1 cellular context compared by ENCODE assay signal in the genomic region with DNA sequence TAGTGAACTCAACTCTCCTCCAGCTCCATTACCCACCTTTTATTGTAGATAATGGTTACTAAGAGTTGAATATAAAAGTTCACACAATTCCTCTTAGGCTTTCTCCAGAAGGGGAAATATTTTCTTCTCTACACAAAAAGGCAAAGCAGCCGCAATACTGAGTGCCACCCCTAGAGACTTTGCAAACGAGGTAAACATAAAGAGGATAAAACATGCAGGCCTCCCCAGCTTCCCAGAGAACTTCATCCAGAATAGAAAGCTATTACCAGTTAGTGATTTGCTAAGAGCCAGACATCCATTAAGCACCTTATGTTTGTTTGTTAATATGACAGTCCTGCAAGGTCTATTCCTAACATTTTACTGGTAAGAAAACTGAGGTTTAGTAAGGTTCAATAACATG.
TF ChIP-seq lines count a peak whose summit lies in the region.

No MANE protein-coding gene starts in this region.

TF ChIP-seq in GM23338, 12 proteins besides CTCF, POLR2A, EP300 and RAD21 (continued from another document):
- TF ChIP-seq, protein P1, sequence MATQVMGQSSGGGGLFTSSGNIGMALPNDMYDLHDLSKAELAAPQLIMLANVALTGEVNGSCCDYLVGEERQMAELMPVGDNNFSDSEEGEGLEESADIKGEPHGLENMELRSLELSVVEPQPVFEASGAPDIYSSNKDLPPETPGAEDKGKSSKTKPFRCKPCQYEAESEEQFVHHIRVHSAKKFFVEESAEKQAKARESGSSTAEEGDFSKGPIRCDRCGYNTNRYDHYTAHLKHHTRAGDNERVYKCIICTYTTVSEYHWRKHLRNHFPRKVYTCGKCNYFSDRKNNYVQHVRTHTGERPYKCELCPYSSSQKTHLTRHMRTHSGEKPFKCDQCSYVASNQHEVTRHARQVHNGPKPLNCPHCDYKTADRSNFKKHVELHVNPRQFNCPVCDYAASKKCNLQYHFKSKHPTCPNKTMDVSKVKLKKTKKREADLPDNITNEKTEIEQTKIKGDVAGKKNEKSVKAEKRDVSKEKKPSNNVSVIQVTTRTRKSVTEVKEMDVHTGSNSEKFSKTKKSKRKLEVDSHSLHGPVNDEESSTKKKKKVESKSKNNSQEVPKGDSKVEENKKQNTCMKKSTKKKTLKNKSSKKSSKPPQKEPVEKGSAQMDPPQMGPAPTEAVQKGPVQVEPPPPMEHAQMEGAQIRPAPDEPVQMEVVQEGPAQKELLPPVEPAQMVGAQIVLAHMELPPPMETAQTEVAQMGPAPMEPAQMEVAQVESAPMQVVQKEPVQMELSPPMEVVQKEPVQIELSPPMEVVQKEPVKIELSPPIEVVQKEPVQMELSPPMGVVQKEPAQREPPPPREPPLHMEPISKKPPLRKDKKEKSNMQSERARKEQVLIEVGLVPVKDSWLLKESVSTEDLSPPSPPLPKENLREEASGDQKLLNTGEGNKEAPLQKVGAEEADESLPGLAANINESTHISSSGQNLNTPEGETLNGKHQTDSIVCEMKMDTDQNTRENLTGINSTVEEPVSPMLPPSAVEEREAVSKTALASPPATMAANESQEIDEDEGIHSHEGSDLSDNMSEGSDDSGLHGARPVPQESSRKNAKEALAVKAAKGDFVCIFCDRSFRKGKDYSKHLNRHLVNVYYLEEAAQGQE (IDR thresholded peaks at IDR 0.05; ENCODE audit: unreplicated experiment), result no peak
- TF ChIP-seq, protein P2, sequence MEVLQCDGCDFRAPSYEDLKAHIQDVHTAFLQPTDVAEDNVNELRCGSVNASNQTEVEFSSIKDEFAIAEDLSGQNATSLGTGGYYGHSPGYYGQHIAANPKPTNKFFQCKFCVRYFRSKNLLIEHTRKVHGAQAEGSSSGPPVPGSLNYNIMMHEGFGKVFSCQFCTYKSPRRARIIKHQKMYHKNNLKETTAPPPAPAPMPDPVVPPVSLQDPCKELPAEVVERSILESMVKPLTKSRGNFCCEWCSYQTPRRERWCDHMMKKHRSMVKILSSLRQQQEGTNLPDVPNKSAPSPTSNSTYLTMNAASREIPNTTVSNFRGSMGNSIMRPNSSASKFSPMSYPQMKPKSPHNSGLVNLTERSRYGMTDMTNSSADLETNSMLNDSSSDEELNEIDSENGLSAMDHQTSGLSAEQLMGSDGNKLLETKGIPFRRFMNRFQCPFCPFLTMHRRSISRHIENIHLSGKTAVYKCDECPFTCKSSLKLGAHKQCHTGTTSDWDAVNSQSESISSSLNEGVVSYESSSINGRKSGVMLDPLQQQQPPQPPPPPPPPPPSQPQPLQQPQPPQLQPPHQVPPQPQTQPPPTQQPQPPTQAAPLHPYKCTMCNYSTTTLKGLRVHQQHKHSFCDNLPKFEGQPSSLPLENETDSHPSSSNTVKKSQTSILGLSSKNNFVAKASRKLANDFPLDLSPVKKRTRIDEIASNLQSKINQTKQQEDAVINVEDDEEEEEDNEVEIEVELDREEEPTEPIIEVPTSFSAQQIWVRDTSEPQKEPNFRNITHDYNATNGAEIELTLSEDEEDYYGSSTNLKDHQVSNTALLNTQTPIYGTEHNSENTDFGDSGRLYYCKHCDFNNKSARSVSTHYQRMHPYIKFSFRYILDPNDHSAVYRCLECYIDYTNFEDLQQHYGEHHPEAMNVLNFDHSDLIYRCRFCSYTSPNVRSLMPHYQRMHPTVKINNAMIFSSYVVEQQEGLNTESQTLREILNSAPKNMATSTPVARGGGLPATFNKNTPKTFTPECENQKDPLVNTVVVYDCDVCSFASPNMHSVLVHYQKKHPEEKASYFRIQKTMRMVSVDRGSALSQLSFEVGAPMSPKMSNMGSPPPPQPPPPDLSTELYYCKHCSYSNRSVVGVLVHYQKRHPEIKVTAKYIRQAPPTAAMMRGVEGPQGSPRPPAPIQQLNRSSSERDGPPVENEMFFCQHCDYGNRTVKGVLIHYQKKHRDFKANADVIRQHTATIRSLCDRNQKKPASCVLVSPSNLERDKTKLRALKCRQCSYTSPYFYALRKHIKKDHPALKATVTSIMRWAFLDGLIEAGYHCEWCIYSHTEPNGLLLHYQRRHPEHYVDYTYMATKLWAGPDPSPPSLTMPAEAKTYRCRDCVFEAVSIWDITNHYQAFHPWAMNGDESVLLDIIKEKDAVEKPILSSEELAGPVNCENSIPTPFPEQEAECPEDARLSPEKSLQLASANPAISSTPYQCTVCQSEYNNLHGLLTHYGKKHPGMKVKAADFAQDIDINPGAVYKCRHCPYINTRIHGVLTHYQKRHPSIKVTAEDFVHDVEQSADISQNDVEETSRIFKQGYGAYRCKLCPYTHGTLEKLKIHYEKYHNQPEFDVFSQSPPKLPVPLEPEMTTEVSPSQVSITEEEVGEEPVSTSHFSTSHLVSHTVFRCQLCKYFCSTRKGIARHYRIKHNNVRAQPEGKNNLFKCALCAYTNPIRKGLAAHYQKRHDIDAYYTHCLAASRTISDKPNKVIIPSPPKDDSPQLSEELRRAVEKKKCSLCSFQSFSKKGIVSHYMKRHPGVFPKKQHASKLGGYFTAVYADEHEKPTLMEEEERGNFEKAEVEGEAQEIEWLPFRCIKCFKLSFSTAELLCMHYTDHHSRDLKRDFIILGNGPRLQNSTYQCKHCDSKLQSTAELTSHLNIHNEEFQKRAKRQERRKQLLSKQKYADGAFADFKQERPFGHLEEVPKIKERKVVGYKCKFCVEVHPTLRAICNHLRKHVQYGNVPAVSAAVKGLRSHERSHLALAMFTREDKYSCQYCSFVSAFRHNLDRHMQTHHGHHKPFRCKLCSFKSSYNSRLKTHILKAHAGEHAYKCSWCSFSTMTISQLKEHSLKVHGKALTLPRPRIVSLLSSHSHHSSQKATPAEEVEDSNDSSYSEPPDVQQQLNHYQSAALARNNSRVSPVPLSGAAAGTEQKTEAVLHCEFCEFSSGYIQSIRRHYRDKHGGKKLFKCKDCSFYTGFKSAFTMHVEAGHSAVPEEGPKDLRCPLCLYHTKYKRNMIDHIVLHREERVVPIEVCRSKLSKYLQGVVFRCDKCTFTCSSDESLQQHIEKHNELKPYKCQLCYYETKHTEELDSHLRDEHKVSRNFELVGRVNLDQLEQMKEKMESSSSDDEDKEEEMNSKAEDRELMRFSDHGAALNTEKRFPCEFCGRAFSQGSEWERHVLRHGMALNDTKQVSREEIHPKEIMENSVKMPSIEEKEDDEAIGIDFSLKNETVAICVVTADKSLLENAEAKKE (CRISPR knock-in tag; IDR thresholded peaks at IDR 0.05), result no peak
- TF ChIP-seq EZH2phosphoT487 (IDR thresholded peaks at IDR 0.05; ENCODE audit: unreplicated experiment) (no peak), ZNF331 (CRISPR knock-in tag; IDR thresholded peaks at IDR 0.05; ENCODE audit: low read depth) (no peak), EZH2 (IDR thresholded peaks at IDR 0.05; ENCODE audit: low read depth, unreplicated experiment) (no peak)
